Comparison of ENCODE assay signal across 1 cellular context in the genomic region with DNA sequence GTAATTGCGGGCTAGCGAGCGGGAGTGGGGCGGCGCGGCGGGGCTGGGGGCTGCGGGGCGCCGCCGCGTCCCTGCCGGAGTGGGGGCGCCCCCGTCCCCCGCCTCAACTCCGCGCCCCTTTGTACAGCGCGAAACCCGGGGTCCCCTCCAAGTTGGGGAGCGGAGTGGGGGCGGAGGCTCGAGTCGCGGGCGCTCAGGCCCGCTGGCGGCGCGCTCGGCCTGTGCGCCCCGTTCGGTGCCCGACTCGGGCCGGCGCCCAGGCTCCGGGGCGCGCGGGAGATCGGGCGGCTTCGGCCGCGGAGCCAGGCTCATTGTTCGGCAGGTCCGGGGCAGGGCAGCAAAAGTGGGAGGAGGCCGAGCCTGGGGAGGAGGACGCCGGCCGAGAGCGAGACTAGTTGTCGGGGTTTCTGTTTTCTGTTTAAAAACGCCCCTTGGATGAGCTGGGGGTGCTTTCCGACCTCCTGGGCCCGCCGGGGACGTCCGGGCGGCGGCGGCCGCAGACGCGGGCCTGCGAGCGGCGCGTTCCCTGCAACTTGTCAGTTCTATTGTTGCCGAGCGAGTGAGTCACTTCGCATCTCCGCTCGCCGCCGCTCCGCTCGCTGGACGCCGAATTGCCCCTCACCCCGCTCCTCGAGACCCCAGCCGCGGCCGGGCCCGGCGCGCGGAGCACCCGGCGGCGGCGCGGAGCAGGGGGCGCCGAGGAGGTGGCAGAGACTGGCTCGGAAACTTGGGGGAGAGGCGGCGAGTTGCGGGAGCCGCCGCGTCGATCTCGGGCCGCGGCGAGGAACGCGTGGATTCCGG.
TF ChIP-seq lines count a peak whose summit lies in the region.

No MANE protein-coding gene starts in this region.

TF ChIP-seq in liver, 16 proteins besides CTCF, POLR2A, EP300 and RAD21 (continued from another document):
- no peak for TF ChIP-seq ZBTB33 (IDR thresholded peaks at IDR 0.05)
- no peak for TF ChIP-seq YY1 (IDR thresholded peaks at IDR 0.05)
- TF ChIP-seq FOXA1 (IDR thresholded peaks at IDR 0.05), result no peak
- no peak for TF ChIP-seq SP1 (IDR thresholded peaks at IDR 0.05)
- no peak for TF ChIP-seq RXRA (IDR thresholded peaks at IDR 0.05)
- TF ChIP-seq TAF1 (conservative IDR thresholded peaks at IDR 0.05), result no peak
- TF ChIP-seq NR2F2 (IDR thresholded peaks at IDR 0.05), result no peak
- TF ChIP-seq GABPA (IDR thresholded peaks at IDR 0.05 in 1 of 2, conservative IDR thresholded peaks at IDR 0.05 in 1 of 2), result no peak
- no peak for TF ChIP-seq EGR1 (IDR thresholded peaks at IDR 0.05; ENCODE audit: low read depth in 2 of 2)
- TF ChIP-seq, protein P1, sequence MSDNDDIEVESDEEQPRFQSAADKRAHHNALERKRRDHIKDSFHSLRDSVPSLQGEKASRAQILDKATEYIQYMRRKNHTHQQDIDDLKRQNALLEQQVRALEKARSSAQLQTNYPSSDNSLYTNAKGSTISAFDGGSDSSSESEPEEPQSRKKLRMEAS (IDR thresholded peaks at IDR 0.05), result no peak
